13 cellular contexts compared by ENCODE assay signal in the genomic region with DNA sequence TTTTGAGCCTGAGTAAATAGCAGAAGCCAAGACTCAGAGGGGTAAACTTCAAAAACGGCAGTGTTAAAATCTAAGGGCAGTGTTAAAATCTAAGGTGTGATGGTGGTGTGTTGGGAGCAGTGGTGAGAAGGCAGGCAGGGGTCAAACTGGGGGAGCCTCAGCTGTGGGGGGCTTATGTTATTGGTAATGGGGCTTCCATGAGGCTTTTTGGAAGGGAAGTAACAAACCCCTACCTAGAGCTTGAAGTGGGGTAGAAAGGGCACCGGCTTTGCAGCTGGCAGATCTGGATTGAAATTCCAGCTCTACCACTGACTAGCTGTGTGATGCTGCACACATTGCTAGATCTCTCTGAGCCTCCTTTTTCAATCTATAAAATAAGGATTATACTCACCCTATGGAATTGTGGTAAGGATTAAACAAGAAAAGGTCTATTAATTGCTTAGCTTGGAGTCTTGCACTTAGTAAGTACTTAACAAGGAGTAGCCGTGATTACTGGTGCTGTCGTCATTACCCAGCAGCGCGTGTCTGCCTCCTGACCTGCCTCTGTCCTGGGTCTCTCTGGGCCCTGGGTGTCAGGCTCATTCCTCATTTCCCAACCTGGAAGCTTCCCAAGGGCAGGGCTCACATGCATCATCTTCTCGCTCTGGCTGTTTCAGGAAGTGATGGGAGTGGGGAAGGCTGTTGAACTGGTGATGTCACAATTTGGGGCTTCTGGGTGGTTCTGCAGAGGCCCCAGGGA. TPM values are rescaled to one million over a fixed set of nuclear protein-coding genes. Genes with fewer than 3 reads are reported as not detected.
DNase-seq lines count a peak whose midpoint lies in the region; ATAC-seq, FAIRE-seq and TF ChIP-seq lines count a peak whose summit lies in the region.
"Had no signal": no experiment of that assay in that cellular context is flagged by ENCODE, and none has a peak within 500 bp of the region (broad histone marks: within the 10 kb centered on the region; RNA-seq: fewer than 3 reads in every experiment).

No MANE protein-coding gene starts in this region.

- peak; percentile 88 for FAIRE-seq in bronchial epithelial cell (lab: Jason Lieb, UNC)
- FAIRE-seq: frontal cortex had no signal

- H3K27me3 ChIP-seq in H7 (ENCODE audit: control insufficient read depth, insufficient read depth, low read length): no peaks in the 10 kb centered on the region
- no peaks in the 10 kb centered on the region for H3K27me3 ChIP-seq in bronchial epithelial cell (ENCODE audit: control insufficient read depth, insufficient read depth, low read length)
- H3K27me3 ChIP-seq: SJSA1 had no signal

- DNase-seq in A172 (ENCODE audit: low spot score) (peak; percentile 94), H7 (peak; percentile 14), bronchial epithelial cell (ENCODE audit: low read depth) (peak; percentile 97), iris pigment epithelial cell (ENCODE audit: low read depth) (peak; percentile 64), NCI-H187 (lab: John Stamatoyannopoulos, UW) (no peak)
- DNase-seq: MM.1S, NCI-H524 treated with DMSO at 0.1 percent for 48 hours had no signal

- no peak for ATAC-seq in HG03095 (IDR thresholded peaks at IDR 0.05; ENCODE audit: unreplicated experiment)
- no peak for ATAC-seq in GM21723 (IDR thresholded peaks at IDR 0.05; ENCODE audit: unreplicated experiment)
- ATAC-seq in GM18520 (IDR thresholded peaks at IDR 0.05; ENCODE audit: unreplicated experiment): no peak

- H3K36me3 ChIP-seq in H7 (replicated peaks; ENCODE audit: control insufficient read depth, insufficient read depth, low read length): no peaks in the 10 kb centered on the region
- H3K36me3 ChIP-seq in bronchial epithelial cell (ENCODE audit: control insufficient read depth, insufficient read depth, low read length): no peaks in the 10 kb centered on the region
- H3K36me3 ChIP-seq: SJSA1 had no signal

- TF ChIP-seq CTCF in bronchial epithelial cell (IDR thresholded peaks at IDR 0.05; ENCODE audit: insufficient read depth, low read length, severe bottlenecking): no peak

- H3K4me3 ChIP-seq in H7 (ENCODE audit: insufficient read depth, low read depth, low read length) (no peak overlapping the region), bronchial epithelial cell (ENCODE audit: low read depth, low read length) (no peak overlapping the region)
- H3K4me3 ChIP-seq: SJSA1 had no signal

RNA-seq across cellular contexts. Expression of a gene that starts 18.5 kb away (rescaled TPM):
- total RNA-seq in A172 (2014; rRNA removed; shearing (Covaris generic)): 65.2 and 75.2 TPM in 2 replicates
- total RNA-seq in H7 (2014; rRNA removed; shearing (Covaris generic)): not detected in 2 replicates
- 14.7 and 66.4 TPM in 2 replicates for total RNA-seq in bronchial epithelial cell
- total RNA-seq: frontal cortex, neural crest cell had no signal

RNA-seq across cellular contexts. Expression of a gene that starts 22.7 kb away (rescaled TPM):
- 13.8 and 16.1 TPM in 2 replicates for total RNA-seq in A172 (2014; rRNA removed; shearing (Covaris generic))
- 0.80 and 1.1 TPM in 2 replicates for total RNA-seq in H7 (2014; rRNA removed; shearing (Covaris generic))
- 532 and 895 TPM in 2 replicates for total RNA-seq in bronchial epithelial cell
- total RNA-seq: frontal cortex, neural crest cell had no signal

Comparison
In these comparisons a context has a peak if more than half of its experiments do, and no peak if none do; other contexts are left out.
1. DNase-seq: peak in A172 (single experiment), H7 (single experiment), bronchial epithelial cell (single experiment) and iris pigment epithelial cell (single experiment); none in NCI-H187 (0 of 2).
2. RNA of a gene that starts 18.5 kb away (total RNA-seq): 65.2 to 75.2 TPM in A172 and 14.7 to 66.4 TPM in bronchial epithelial cell; not detected in H7; every median in the first group is over 10 times any median in the second.
3. RNA of a gene that starts 22.7 kb away (total RNA-seq): 532 to 895 TPM in bronchial epithelial cell; 13.8 to 16.1 TPM in A172 and 0.80 to 1.1 TPM in H7; every median in the first group is over 10 times any median in the second.